ENCODE assay signal across 13 cellular contexts in the genomic region with DNA sequence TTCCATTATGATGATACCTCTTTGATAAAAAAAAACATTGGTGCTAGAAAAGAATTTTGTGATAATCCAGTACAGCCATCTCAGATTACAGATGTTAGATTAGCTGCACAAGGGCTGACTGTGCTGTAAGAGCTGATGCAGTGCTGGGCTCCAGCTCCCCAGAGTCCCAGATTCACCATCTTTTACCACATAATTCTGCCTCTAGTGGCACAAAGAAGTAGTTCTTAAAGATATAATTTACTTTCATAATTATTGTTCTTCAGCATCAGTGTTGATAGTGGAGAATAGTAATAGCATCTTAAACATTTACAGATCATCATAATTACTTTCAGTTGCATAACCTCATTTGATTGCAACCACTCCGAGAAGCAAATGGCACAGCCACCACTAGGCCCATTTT.
DNase-seq lines count a peak whose midpoint lies in the region; ATAC-seq and TF ChIP-seq lines count a peak whose summit lies in the region.
"Had no signal": no experiment of that assay in that cellular context is flagged by ENCODE, and none has a peak within 500 bp of the region (broad histone marks: within the 10 kb centered on the region; RNA-seq: fewer than 3 reads in every experiment).

No MANE protein-coding gene starts in this region.

- in situ Hi-C loops in astrocyte of the cerebellum (cut with HindIII; ENCODE audit: low sequenced_read_pairs): no loop called here

- intact Hi-C loops in prostate gland (cut with DNase I): no loop called here

- TF ChIP-seq CTCF in GM06990 (IDR thresholded peaks at IDR 0.05; ENCODE audit: insufficient read depth, low read length, poor library complexity, severe bottlenecking) (peak; percentile 27), astrocyte of the cerebellum (IDR thresholded peaks at IDR 0.05; ENCODE audit: low read depth, low read length, missing control alignments) (peak; percentile 15), neural cell (IDR thresholded peaks at IDR 0.05; ENCODE audit: poor library complexity, severe bottlenecking) (peak; percentile 25), prostate gland (IDR thresholded peaks at IDR 0.05) (no peak)

- H3K9me2 ChIP-seq in neural cell (ENCODE audit: insufficient read depth, low read length): no peaks in the 10 kb centered on the region

- H3F3A ChIP-seq in neural cell (ENCODE audit: insufficient read depth, low read length, poor library complexity, severe bottlenecking): no peaks in the 10 kb centered on the region

- no peak for TF ChIP-seq RAD21 in neural cell (conservative IDR thresholded peaks at IDR 0.05)

- no peaks in the 10 kb centered on the region for H3K4me1 ChIP-seq in prostate gland (replicated peaks)
- H3K4me1 ChIP-seq: HAP-1 had no signal

- no peaks in the 10 kb centered on the region for H3K79me2 ChIP-seq in neural cell (replicated peaks; ENCODE audit: insufficient read depth, low read length)

- H4K20me1 ChIP-seq in neural cell (ENCODE audit: insufficient read depth): no peaks in the 10 kb centered on the region

- DNase-seq in GM06990 (ENCODE audit: extremely low read depth, insufficient read length) (no peak), astrocyte of the cerebellum (ENCODE audit: low read depth) (no peak), hippocampal formation (lab: John Stamatoyannopoulos, UW) (no peak), T1000 (lab: John Stamatoyannopoulos, UW) (no peak), prostate gland (ENCODE audit: low spot score) (no peak)
- DNase-seq: activated CD4-positive, alpha-beta T cell treated with anti-CD3 and anti-CD28 coated beads for 4 hours; cerebellar nuclear complex; NCI-H345; stimulated activated CD4-positive, alpha-beta T cell treated with anti-CD3 and anti-CD28 coated beads, Interleukin-12 subunit alpha, Interleukin-12 subunit beta, amount 100 ng/mL, for 4 hours had no signal

- no peak for TF ChIP-seq EP300 in neural cell (conservative IDR thresholded peaks at IDR 0.05; ENCODE audit: poor library complexity, severe bottlenecking)

- H3K4me3 ChIP-seq in GM06990 (replicated peaks; ENCODE audit: low read depth, low read length) (no peak overlapping the region), astrocyte of the cerebellum (ENCODE audit: low read depth, low read length) (no peak overlapping the region), neural cell (ENCODE audit: low read length) (no peak overlapping the region), prostate gland (no peak overlapping the region)
- H3K4me3 ChIP-seq: HAP-1 had no signal

- TF ChIP-seq POLR2A in prostate gland (IDR thresholded peaks at IDR 0.05): no peak

- H3K9me3 ChIP-seq in neural cell (ENCODE audit: low read length): no peaks in the 10 kb centered on the region
- no peaks in the 10 kb centered on the region for H3K9me3 ChIP-seq in prostate gland
- H3K9me3 ChIP-seq: HAP-1 had no signal

- H3K27ac ChIP-seq in neural cell (ENCODE audit: low read length) (no peak overlapping the region), prostate gland (no peak overlapping the region)

- ATAC-seq in HG03175 (IDR thresholded peaks at IDR 0.05; ENCODE audit: unreplicated experiment): peak; percentile 46
- ATAC-seq: natural killer cell treated with Interleukin-12 subunit alpha and Interleukin-12 subunit beta and Interleukin-15 and Interleukin-18, amount 100 ng/mL, for 72 hours had no signal

- H3K27me3 ChIP-seq in GM06990 (replicated peaks; ENCODE audit: control insufficient read depth, insufficient read depth, low read length) (no peaks in the 10 kb centered on the region), neural cell (ENCODE audit: insufficient read depth, low read depth, low read length) (no peaks in the 10 kb centered on the region), prostate gland (replicated peaks; ENCODE audit: insufficient read depth) (no peaks in the 10 kb centered on the region)

- no peak overlapping the region for H3K4me2 ChIP-seq in neural cell (ENCODE audit: low read length)

- H3K36me3 ChIP-seq in GM06990 (ENCODE audit: control insufficient read depth, insufficient read depth, low read length) (no peaks in the 10 kb centered on the region), neural cell (ENCODE audit: insufficient read depth, low read length) (no peaks in the 10 kb centered on the region), prostate gland (no peaks in the 10 kb centered on the region)
- H3K36me3 ChIP-seq: HAP-1 had no signal

- no peak overlapping the region for H2AFZ ChIP-seq in neural cell (ENCODE audit: low read depth, low read length)

- 97% methylated on average over 1 of the region's 1 CpG for WGBS in prostate gland

- H3K9ac ChIP-seq in neural cell (ENCODE audit: low read length): no peak overlapping the region

TF ChIP-seq in neural cell, 6 proteins besides CTCF, POLR2A, EP300 and RAD21:
- TF ChIP-seq POLR2AphosphoS5 (IDR thresholded peaks at IDR 0.05) (no peak), SMC3 (conservative IDR thresholded peaks at IDR 0.05; ENCODE audit: poor library complexity) (no peak), TAF1 (IDR thresholded peaks at IDR 0.05; ENCODE audit: low read depth) (no peak), MXI1 (conservative IDR thresholded peaks at IDR 0.05; ENCODE audit: poor library complexity, severe bottlenecking) (no peak), EZH2 (IDR thresholded peaks at IDR 0.05; ENCODE audit: borderline replicate concordance, insufficient read depth, low read length, poor library complexity, severe bottlenecking) (no peak)
- TF ChIP-seq, protein P1, sequence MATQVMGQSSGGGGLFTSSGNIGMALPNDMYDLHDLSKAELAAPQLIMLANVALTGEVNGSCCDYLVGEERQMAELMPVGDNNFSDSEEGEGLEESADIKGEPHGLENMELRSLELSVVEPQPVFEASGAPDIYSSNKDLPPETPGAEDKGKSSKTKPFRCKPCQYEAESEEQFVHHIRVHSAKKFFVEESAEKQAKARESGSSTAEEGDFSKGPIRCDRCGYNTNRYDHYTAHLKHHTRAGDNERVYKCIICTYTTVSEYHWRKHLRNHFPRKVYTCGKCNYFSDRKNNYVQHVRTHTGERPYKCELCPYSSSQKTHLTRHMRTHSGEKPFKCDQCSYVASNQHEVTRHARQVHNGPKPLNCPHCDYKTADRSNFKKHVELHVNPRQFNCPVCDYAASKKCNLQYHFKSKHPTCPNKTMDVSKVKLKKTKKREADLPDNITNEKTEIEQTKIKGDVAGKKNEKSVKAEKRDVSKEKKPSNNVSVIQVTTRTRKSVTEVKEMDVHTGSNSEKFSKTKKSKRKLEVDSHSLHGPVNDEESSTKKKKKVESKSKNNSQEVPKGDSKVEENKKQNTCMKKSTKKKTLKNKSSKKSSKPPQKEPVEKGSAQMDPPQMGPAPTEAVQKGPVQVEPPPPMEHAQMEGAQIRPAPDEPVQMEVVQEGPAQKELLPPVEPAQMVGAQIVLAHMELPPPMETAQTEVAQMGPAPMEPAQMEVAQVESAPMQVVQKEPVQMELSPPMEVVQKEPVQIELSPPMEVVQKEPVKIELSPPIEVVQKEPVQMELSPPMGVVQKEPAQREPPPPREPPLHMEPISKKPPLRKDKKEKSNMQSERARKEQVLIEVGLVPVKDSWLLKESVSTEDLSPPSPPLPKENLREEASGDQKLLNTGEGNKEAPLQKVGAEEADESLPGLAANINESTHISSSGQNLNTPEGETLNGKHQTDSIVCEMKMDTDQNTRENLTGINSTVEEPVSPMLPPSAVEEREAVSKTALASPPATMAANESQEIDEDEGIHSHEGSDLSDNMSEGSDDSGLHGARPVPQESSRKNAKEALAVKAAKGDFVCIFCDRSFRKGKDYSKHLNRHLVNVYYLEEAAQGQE (IDR thresholded peaks at IDR 0.05; ENCODE audit: borderline replicate concordance): no peak

Comparison
In these comparisons a context has a peak if more than half of its experiments do, and no peak if none do; other contexts are left out.
1. CTCF ChIP-seq: peak in GM06990 (single experiment), astrocyte of the cerebellum (single experiment) and neural cell (single experiment); none in prostate gland (0 of 4).